1 cellular context compared by ENCODE assay signal in genomic region chr19:1181606-1182005, GRCh38.
TF ChIP-seq lines count a peak whose summit lies in the region.

No MANE protein-coding gene starts in this region.

TF ChIP-seq in GM12878, 131 proteins besides CTCF, POLR2A, EP300 and RAD21:
- no peak for TF ChIP-seq KDM1A (IDR thresholded peaks at IDR 0.05; ENCODE audit: borderline replicate concordance)
- no peak for TF ChIP-seq E2F8 (IDR thresholded peaks at IDR 0.05; ENCODE audit: low read depth, partially characterized antibody)
- no peak for TF ChIP-seq GABPA (IDR thresholded peaks at IDR 0.05; ENCODE audit: low read depth)
- no peak for TF ChIP-seq NRF1 (conservative IDR thresholded peaks at IDR 0.05; ENCODE audit: low read depth, low read length)
- TF ChIP-seq ATF2 (IDR thresholded peaks at IDR 0.05; ENCODE audit: low read length): no peak
- no peak for TF ChIP-seq ZNF24 (IDR thresholded peaks at IDR 0.05)
- TF ChIP-seq STAT1 (conservative IDR thresholded peaks at IDR 0.05): no peak
